In the genomic region with DNA sequence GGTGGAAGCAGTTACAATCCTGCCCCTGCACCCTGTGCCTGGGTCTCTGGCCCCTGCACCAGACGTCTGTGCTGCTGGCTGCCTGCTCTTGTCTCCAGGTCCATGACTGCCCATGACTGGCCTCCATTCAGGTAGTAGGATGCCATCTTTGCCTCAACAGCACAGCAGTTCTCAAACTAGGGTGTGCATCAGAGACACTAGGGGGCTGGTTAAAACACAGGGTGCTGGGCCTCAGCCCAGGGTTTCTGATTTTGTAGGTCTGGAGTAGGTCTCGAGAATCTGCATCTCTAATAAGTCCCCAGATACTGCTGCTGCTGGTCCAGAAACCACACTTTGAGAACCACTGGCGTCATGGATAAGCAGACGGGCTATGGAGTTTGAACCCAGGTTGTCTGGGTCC, we compare ENCODE assay signal across 21 cellular contexts. TPM values are rescaled to one million over a fixed set of nuclear protein-coding genes. Genes with fewer than 3 reads are reported as not detected.
"Had no signal": no experiment of that assay in that cellular context is flagged by ENCODE, and none has a peak within 500 bp of the region (broad histone marks: within the 10 kb centered on the region; RNA-seq: fewer than 3 reads in every experiment).

No MANE protein-coding gene starts in this region.

- H3K36me3 Mint-ChIP-seq: immature natural killer cell; memory B cell; naive thymus-derived CD8-positive, alpha-beta T cell; stimulated activated effector memory CD8-positive, alpha-beta T cell treated with anti-CD3 and anti-CD28 coated beads, Interleukin-12 subunit alpha, Interleukin-12 subunit beta, amount 100 ng/mL, for 72 hours; type B pancreatic cell had no signal

- H3K4me1 Mint-ChIP-seq: immature natural killer cell; memory B cell; naive thymus-derived CD8-positive, alpha-beta T cell; stimulated activated effector memory CD8-positive, alpha-beta T cell treated with anti-CD3 and anti-CD28 coated beads, Interleukin-12 subunit alpha, Interleukin-12 subunit beta, amount 100 ng/mL, for 72 hours had no signal

- H3K4me1 ChIP-seq: lower lobe of right lung had no signal

- H3K27me3 ChIP-seq: cardiac muscle cell, left lung, right atrium auricular region had no signal

- H3K36me3 ChIP-seq: cardiac muscle cell, left lung, lower lobe of right lung, right atrium auricular region had no signal

- ATAC-seq: left lung; lower lobe of right lung; naive thymus-derived CD8-positive, alpha-beta T cell; stimulated activated effector memory CD8-positive, alpha-beta T cell treated with anti-CD3 and anti-CD28 coated beads, Interleukin-12 subunit alpha, Interleukin-12 subunit beta, amount 100 ng/mL, for 72 hours; stimulated activated naive CD8-positive, alpha-beta T cell treated with anti-CD3 and anti-CD28 coated beads, Interleukin-15, Interleukin-2, amounts not matched to agents 100 U/mL and 50 U/mL, for 24 hours had no signal

- H3K27ac Mint-ChIP-seq: immature natural killer cell; memory B cell; naive thymus-derived CD8-positive, alpha-beta T cell; stimulated activated effector memory CD8-positive, alpha-beta T cell treated with anti-CD3 and anti-CD28 coated beads, Interleukin-12 subunit alpha, Interleukin-12 subunit beta, amount 100 ng/mL, for 72 hours; type B pancreatic cell had no signal

- H3K4me3 ChIP-seq: cardiac muscle cell, left lung, lower lobe of right lung, right atrium auricular region had no signal

- DNase-seq: cerebellar nuclear complex; dermis blood vessel endothelial cell; erythroblast; glutamatergic neuron; immature natural killer cell; left lung; lower lobe of right lung; naive thymus-derived CD8-positive, alpha-beta T cell; small intestine; stimulated activated CD4-positive, alpha-beta T cell treated with anti-CD3 and anti-CD28 coated beads, Interleukin-4, amount 100 ng/mL, for 1 hour; stimulated activated CD8-positive, alpha-beta memory T cell treated with anti-CD3 and anti-CD28 coated beads, Interleukin-4, amount 100 ng/mL, for 48 hours; stimulated activated naive CD8-positive, alpha-beta T cell treated with anti-CD3 and anti-CD28 coated beads, Interleukin-15, Interleukin-2, amounts not matched to agents 100 U/mL and 50 U/mL, for 24 hours; substantia nigra had no signal

- H3K27ac ChIP-seq: cardiac muscle cell, left lung, lower lobe of right lung had no signal

- H3K9me3 Mint-ChIP-seq: immature natural killer cell; memory B cell; naive thymus-derived CD8-positive, alpha-beta T cell; stimulated activated effector memory CD8-positive, alpha-beta T cell treated with anti-CD3 and anti-CD28 coated beads, Interleukin-12 subunit alpha, Interleukin-12 subunit beta, amount 100 ng/mL, for 72 hours; type B pancreatic cell had no signal

- H3K4me3 Mint-ChIP-seq: immature natural killer cell; memory B cell; naive thymus-derived CD8-positive, alpha-beta T cell; stimulated activated effector memory CD8-positive, alpha-beta T cell treated with anti-CD3 and anti-CD28 coated beads, Interleukin-12 subunit alpha, Interleukin-12 subunit beta, amount 100 ng/mL, for 72 hours; type B pancreatic cell had no signal

- H3K9me3 ChIP-seq: left lung, lower lobe of right lung, right atrium auricular region had no signal

RNA-seq across cellular contexts. Expression of a gene that starts 24.0 kb away (rescaled TPM):
- total RNA-seq: endothelial cell of umbilical vein; naive thymus-derived CD8-positive, alpha-beta T cell; pulmonary artery endothelial cell had no signal
- polyA plus RNA-seq: endothelial cell of umbilical vein; keratinocyte; naive thymus-derived CD8-positive, alpha-beta T cell had no signal
